14 cellular contexts compared by ENCODE assay signal in the genomic region with DNA sequence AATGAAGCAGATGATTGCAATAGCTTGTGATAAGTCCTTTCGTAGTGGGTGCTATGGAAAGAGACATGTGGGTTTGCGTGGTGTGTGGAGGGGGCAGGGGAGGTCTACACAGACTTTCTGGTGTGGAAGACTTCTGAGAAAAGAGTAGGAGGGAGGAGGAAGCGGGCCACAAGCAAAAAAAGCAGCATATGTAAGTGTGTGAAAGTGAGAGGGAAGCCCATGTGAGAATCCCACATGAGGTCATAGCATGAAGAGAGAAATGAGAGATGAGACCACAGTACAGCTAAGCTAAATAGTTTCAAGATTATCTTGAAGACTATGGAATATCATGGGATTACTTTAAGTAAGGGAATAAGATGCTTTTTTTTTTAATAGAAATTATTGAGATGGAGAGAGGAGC.
DNase-seq lines count a peak whose midpoint lies in the region; ATAC-seq and TF ChIP-seq lines count a peak whose summit lies in the region.
"Had no signal": no experiment of that assay in that cellular context is flagged by ENCODE, and none has a peak within 500 bp of the region (broad histone marks: within the 10 kb centered on the region; RNA-seq: fewer than 3 reads in every experiment).

No MANE protein-coding gene starts in this region.

- no peaks in the 10 kb centered on the region for H3K9me3 ChIP-seq in T-helper 17 cell (ENCODE audit: control insufficient read depth, low read length, poor library complexity, severe bottlenecking)

- peaks cover 0 to 9% of the 10 kb centered on the region in 2 donors for H3K9me3 Mint-ChIP-seq in activated naive CD4-positive, alpha-beta T cell treated with anti-CD3 and anti-CD28 coated beads, Interleukin-2, amount 50 U/mL, for 72 hours
- peaks cover 0 to 12% of the 10 kb centered on the region in 2 donors for H3K9me3 Mint-ChIP-seq in effector memory CD8-positive, alpha-beta T cell
- H3K9me3 Mint-ChIP-seq: activated naive CD4-positive, alpha-beta T cell treated with anti-CD3 and anti-CD28 coated beads, Interleukin-2, amount 10 ng/mL, durations not matched to agents 7 days and 5 days had no signal

- no peaks in the 10 kb centered on the region for H3K36me3 Mint-ChIP-seq in activated naive CD4-positive, alpha-beta T cell treated with anti-CD3 and anti-CD28 coated beads, Interleukin-2, amount 50 U/mL, for 72 hours
- no peaks in the 10 kb centered on the region for H3K36me3 Mint-ChIP-seq in T-helper 17 cell (ENCODE audit: low read depth)
- H3K36me3 Mint-ChIP-seq in effector memory CD8-positive, alpha-beta T cell (ENCODE audit: insufficient read depth), result no peaks in the 10 kb centered on the region
- H3K36me3 Mint-ChIP-seq: activated naive CD4-positive, alpha-beta T cell treated with anti-CD3 and anti-CD28 coated beads, Interleukin-2, amount 10 ng/mL, durations not matched to agents 7 days and 5 days had no signal

- H3K4me1 Mint-ChIP-seq in T-helper 17 cell, result no peaks in the 10 kb centered on the region
- no peaks in the 10 kb centered on the region for H3K4me1 Mint-ChIP-seq in effector memory CD8-positive, alpha-beta T cell (ENCODE audit: low read depth in 2 of 2)
- H3K4me1 Mint-ChIP-seq: activated naive CD4-positive, alpha-beta T cell treated with anti-CD3 and anti-CD28 coated beads, Interleukin-2, amount 10 ng/mL, durations not matched to agents 7 days and 5 days had no signal

- TF ChIP-seq CTCF in GM13976 (IDR thresholded peaks at IDR 0.05; ENCODE audit: borderline replicate concordance, control extremely low read depth, extremely low read depth, insufficient read depth, missing control alignments), result no peak

- no peak overlapping the region for H3K27ac Mint-ChIP-seq in activated naive CD4-positive, alpha-beta T cell treated with anti-CD3 and anti-CD28 coated beads, Interleukin-2, amount 50 U/mL, for 72 hours
- H3K27ac Mint-ChIP-seq in T-helper 17 cell, result no peak overlapping the region
- no peak overlapping the region for H3K27ac Mint-ChIP-seq in effector memory CD8-positive, alpha-beta T cell
- H3K27ac Mint-ChIP-seq: activated naive CD4-positive, alpha-beta T cell treated with anti-CD3 and anti-CD28 coated beads, Interleukin-2, amount 10 ng/mL, durations not matched to agents 7 days and 5 days had no signal

- no peak overlapping the region for H3K4me3 Mint-ChIP-seq in T-helper 17 cell
- H3K4me3 Mint-ChIP-seq in effector memory CD8-positive, alpha-beta T cell, result no peak overlapping the region
- H3K4me3 Mint-ChIP-seq: activated naive CD4-positive, alpha-beta T cell treated with anti-CD3 and anti-CD28 coated beads, Interleukin-2, amount 10 ng/mL, durations not matched to agents 7 days and 5 days had no signal

- ATAC-seq in GM19463 (IDR thresholded peaks at IDR 0.05; ENCODE audit: unreplicated experiment) (peak; percentile 93), HG02885 (IDR thresholded peaks at IDR 0.05; ENCODE audit: poor library complexity, unreplicated experiment) (peak; percentile 91), HG03520 (IDR thresholded peaks at IDR 0.05; ENCODE audit: unreplicated experiment) (peak; percentile 56), T-helper 17 cell (no peak)
- no peak for ATAC-seq in activated naive CD4-positive, alpha-beta T cell treated with anti-CD3 and anti-CD28 coated beads, Interleukin-2, amount 50 U/mL, for 72 hours
- no peak for ATAC-seq in effector memory CD8-positive, alpha-beta T cell (replicated peaks)

- DNase-seq in GM13976 (ENCODE audit: low spot score) (peak; percentile 38), T-helper 17 cell (no peak), Kasumi-1 (lab: John Stamatoyannopoulos, UW) (no peak)
- no peak for DNase-seq in activated naive CD4-positive, alpha-beta T cell treated with anti-CD3 and anti-CD28 coated beads, Interleukin-2, amount 50 U/mL, for 72 hours (ENCODE audit: low spot score in 2 of 2)
- DNase-seq in effector memory CD8-positive, alpha-beta T cell, result no peak
- DNase-seq: activated naive CD4-positive, alpha-beta T cell treated with anti-CD3 and anti-CD28 coated beads, Interleukin-2, amount 10 ng/mL, durations not matched to agents 7 days and 5 days; GF-D8; NCI-H1436; posterior cingulate gyrus; SW 1271; WERI-Rb-1 had no signal

- H3K27me3 Mint-ChIP-seq in T-helper 17 cell, result no peaks in the 10 kb centered on the region
- no peaks in the 10 kb centered on the region for H3K27me3 Mint-ChIP-seq in effector memory CD8-positive, alpha-beta T cell
- H3K27me3 Mint-ChIP-seq: activated naive CD4-positive, alpha-beta T cell treated with anti-CD3 and anti-CD28 coated beads, Interleukin-2, amount 10 ng/mL, durations not matched to agents 7 days and 5 days had no signal

- in situ Hi-C loops in GM13976 (cut with MboI; ENCODE audit: low sequenced_read_pairs, unreplicated experiment), result no loop called here

Comparison
In these comparisons a context has a peak if more than half of its experiments do, and no peak if none do; other contexts are left out.
1. ATAC-seq: peak in GM19463 (single experiment), HG02885 (single experiment) and HG03520 (single experiment); none in activated naive CD4-positive, alpha-beta T cell treated with anti-CD3 and anti-CD28 coated beads, Interleukin-2, amount 50 U/mL, for 72 hours (0 of 2), T-helper 17 cell (single experiment) and effector memory CD8-positive, alpha-beta T cell (single experiment).